In the genomic region with DNA sequence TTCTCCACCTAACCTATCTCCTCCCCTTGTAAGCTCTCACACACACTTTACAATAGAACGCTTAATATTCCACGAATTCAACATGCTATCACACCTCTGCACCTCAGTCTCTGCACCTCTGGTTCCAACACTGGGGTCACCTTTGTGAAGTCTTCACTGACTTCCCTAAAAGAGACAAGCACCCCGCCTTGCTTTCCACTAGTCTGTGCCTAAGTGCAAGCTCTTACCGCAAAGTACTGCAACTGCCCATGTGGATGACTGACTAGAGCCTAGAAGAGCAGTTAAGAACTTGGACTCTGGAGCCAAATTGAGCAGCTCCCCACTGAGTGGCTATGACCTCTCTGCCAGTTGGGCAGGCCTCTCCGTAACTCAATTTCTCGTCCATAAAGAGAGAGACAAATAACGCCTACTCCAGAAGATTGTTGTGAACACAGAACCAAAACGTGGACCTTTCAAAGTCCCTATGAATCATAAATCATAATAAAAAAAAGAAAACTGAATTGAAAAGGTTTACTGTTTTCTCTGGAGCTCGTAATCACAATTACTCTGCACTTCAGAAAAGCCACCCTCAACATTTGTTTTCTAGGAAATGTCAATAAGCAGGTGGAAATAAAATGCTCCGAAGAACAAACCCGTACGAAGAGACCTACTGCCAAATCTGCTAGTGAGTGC, we compare ENCODE assay signal across 1 cellular context.
TF ChIP-seq lines count a peak whose summit lies in the region.

No MANE protein-coding gene starts in this region.

TF ChIP-seq in K562, 482 proteins besides CTCF, POLR2A, EP300 and RAD21 (continued from another document):
- TF ChIP-seq ATF6 (CRISPR knock-in tag; IDR thresholded peaks at IDR 0.05) (0 out of 2 replicates have a peak, but pooled peaks have one; percentile 39), ZNF436 (CRISPR knock-in tag; IDR thresholded peaks at IDR 0.05) (no peak), ESRRA (IDR thresholded peaks at IDR 0.05; ENCODE audit: borderline replicate concordance, low read depth) (0 out of 2 replicates have a peak, but pooled peaks have one; percentile 25), TCF3 (CRISPR knock-in tag; IDR thresholded peaks at IDR 0.05) (0 out of 2 replicates have a peak, but pooled peaks have one; percentile 20), ZNF766 (CRISPR knock-in tag; conservative IDR thresholded peaks at IDR 0.05) (peak; percentile 53; the same call in 1 of the 2 replicates), USF2 (CRISPR knock-in tag; IDR thresholded peaks at IDR 0.05) (no peak), MEIS2 (IDR thresholded peaks at IDR 0.05; ENCODE audit: partially characterized antibody) (peak; percentile 2), SPI1 (IDR thresholded peaks at IDR 0.05; ENCODE audit: borderline replicate concordance, low read depth, low read length) (peak; percentile 78), CHD1 (IDR thresholded peaks at IDR 0.05; ENCODE audit: low read length) (peak; percentile 25), MYNN (IDR thresholded peaks at IDR 0.05) (peak; percentile 39; the same call in 1 of the 2 replicates), MYNN (CRISPR knock-in tag; IDR thresholded peaks at IDR 0.05) (no peak), ZNF263 (CRISPR knock-in tag; IDR thresholded peaks at IDR 0.05; ENCODE audit: borderline replicate concordance) (0 out of 2 replicates have a peak, but pooled peaks have one; percentile 27), PBX2 (CRISPR knock-in tag; IDR thresholded peaks at IDR 0.05; ENCODE audit: low read depth) (no peak), PBX2 (tag; conservative IDR thresholded peaks at IDR 0.05; ENCODE audit: low read depth) (peak; percentile 37; the same call in 1 of the 2 replicates), CBX1 (IDR thresholded peaks at IDR 0.05; ENCODE audit: low read depth) (no peak), ZNF589 (CRISPR knock-in tag; IDR thresholded peaks at IDR 0.05; ENCODE audit: low read depth) (0 out of 2 replicates have a peak, but pooled peaks have one; percentile 6), HNRNPLL (IDR thresholded peaks at IDR 0.05; ENCODE audit: low read depth, low read length, poor library complexity, severe bottlenecking) (peak; percentile 17)
- TF ChIP-seq, protein P1, sequence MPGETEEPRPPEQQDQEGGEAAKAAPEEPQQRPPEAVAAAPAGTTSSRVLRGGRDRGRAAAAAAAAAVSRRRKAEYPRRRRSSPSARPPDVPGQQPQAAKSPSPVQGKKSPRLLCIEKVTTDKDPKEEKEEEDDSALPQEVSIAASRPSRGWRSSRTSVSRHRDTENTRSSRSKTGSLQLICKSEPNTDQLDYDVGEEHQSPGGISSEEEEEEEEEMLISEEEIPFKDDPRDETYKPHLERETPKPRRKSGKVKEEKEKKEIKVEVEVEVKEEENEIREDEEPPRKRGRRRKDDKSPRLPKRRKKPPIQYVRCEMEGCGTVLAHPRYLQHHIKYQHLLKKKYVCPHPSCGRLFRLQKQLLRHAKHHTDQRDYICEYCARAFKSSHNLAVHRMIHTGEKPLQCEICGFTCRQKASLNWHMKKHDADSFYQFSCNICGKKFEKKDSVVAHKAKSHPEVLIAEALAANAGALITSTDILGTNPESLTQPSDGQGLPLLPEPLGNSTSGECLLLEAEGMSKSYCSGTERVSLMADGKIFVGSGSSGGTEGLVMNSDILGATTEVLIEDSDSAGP (CRISPR knock-in tag; IDR thresholded peaks at IDR 0.05): 0 out of 2 replicates have a peak, but pooled peaks have one; percentile 6
- TF ChIP-seq, protein P2, sequence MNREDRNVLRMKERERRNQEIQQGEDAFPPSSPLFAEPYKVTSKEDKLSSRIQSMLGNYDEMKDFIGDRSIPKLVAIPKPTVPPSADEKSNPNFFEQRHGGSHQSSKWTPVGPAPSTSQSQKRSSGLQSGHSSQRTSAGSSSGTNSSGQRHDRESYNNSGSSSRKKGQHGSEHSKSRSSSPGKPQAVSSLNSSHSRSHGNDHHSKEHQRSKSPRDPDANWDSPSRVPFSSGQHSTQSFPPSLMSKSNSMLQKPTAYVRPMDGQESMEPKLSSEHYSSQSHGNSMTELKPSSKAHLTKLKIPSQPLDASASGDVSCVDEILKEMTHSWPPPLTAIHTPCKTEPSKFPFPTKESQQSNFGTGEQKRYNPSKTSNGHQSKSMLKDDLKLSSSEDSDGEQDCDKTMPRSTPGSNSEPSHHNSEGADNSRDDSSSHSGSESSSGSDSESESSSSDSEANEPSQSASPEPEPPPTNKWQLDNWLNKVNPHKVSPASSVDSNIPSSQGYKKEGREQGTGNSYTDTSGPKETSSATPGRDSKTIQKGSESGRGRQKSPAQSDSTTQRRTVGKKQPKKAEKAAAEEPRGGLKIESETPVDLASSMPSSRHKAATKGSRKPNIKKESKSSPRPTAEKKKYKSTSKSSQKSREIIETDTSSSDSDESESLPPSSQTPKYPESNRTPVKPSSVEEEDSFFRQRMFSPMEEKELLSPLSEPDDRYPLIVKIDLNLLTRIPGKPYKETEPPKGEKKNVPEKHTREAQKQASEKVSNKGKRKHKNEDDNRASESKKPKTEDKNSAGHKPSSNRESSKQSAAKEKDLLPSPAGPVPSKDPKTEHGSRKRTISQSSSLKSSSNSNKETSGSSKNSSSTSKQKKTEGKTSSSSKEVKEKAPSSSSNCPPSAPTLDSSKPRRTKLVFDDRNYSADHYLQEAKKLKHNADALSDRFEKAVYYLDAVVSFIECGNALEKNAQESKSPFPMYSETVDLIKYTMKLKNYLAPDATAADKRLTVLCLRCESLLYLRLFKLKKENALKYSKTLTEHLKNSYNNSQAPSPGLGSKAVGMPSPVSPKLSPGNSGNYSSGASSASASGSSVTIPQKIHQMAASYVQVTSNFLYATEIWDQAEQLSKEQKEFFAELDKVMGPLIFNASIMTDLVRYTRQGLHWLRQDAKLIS (CRISPR knock-in tag; IDR thresholded peaks at IDR 0.05): 0 out of 2 replicates have a peak, but pooled peaks have one; percentile 48
